In genomic region chr6:16316741-16317251, GRCh38 we compare ENCODE assay signal across 9 cellular contexts.
DNase-seq lines count a peak whose midpoint lies in the region; ATAC-seq, FAIRE-seq and TF ChIP-seq lines count a peak whose summit lies in the region.
"Had no signal": no experiment of that assay in that cellular context is flagged by ENCODE, and none has a peak within 500 bp of the region (broad histone marks: within the 10 kb centered on the region; RNA-seq: fewer than 3 reads in every experiment).

No MANE protein-coding gene starts in this region.

- H3K36me3 ChIP-seq in SK-N-MC (ENCODE audit: insufficient read depth, low read length) (no peaks in the 10 kb centered on the region), endothelial cell of umbilical vein (ENCODE audit: control insufficient read depth in 2 of 2, extremely low read depth in 1 of 2, insufficient read depth in 2 of 2, low read length in 2 of 2) (no peaks in the 10 kb centered on the region)

- H3K9me3 ChIP-seq in SK-N-MC (ENCODE audit: low read depth, low read length) (no peaks in the 10 kb centered on the region), endothelial cell of umbilical vein (replicated peaks; ENCODE audit: control insufficient read depth, insufficient read depth, low read length) (no peaks in the 10 kb centered on the region)

- no peak overlapping the region for H3K9ac ChIP-seq in SK-N-MC (ENCODE audit: insufficient read length)
- H3K9ac ChIP-seq in endothelial cell of umbilical vein (replicated peaks; ENCODE audit: extremely low read depth, insufficient read depth, low read length) = no peak overlapping the region

- no peak for TF ChIP-seq POLR2A in endothelial cell of umbilical vein (IDR thresholded peaks at IDR 0.05; ENCODE audit: low read depth, low read length)

- H3K4me1 ChIP-seq in endothelial cell of umbilical vein (ENCODE audit: control insufficient read depth, extremely low read depth, insufficient read depth, low read length) = peaks cover 15% of the 10 kb centered on the region

- DNase-seq in DMS 273 (lab: John Stamatoyannopoulos, UW; ENCODE audit: unreplicated experiment) (peak; percentile 66), DMS 273 treated with DMSO at 0.1 percent for 48 hours (lab: John Stamatoyannopoulos, UW) (no peak), HUDEP-2 (lab: John Stamatoyannopoulos, UW; ENCODE audit: unreplicated experiment in 76 of 76) (peak in 39 of 76 experiments; percentile 11 to 72 (median 41)), SK-N-MC (ENCODE audit: low read depth, low spot score) (no peak), endothelial cell of umbilical vein (ENCODE audit: low read depth, low spot score) (peak; percentile 32), progenitor cell of endocrine pancreas (ENCODE audit: low spot score, unreplicated experiment) (no peak)

- H3K27ac ChIP-seq in SK-N-MC = 0 out of 2 replicates have a peak overlapping the region, but pooled peaks have one; percentile 6
- no peak overlapping the region for H3K27ac ChIP-seq in endothelial cell of umbilical vein (ENCODE audit: insufficient read depth, low read depth, low read length)

- H4K20me1 ChIP-seq in endothelial cell of umbilical vein (replicated peaks; ENCODE audit: control insufficient read depth, extremely low read depth, insufficient read depth, low read length) = no peaks in the 10 kb centered on the region

- H3K27me3 Mint-ChIP-seq in progenitor cell of endocrine pancreas = no peaks in the 10 kb centered on the region

- no peak overlapping the region for H2AFZ ChIP-seq in endothelial cell of umbilical vein (ENCODE audit: low read depth, low read length)

- no peaks in the 10 kb centered on the region for H3K9me3 Mint-ChIP-seq in progenitor cell of endocrine pancreas (ENCODE audit: low read depth)

- POLR2A ChIA-PET in endothelial cell of umbilical vein (lab: Charles Lee) = no interaction called here

- peak; percentile 79 for FAIRE-seq in endothelial cell of umbilical vein (lab: Jason Lieb, UNC)
- FAIRE-seq: A204.1 had no signal

- H3K4me2 ChIP-seq in endothelial cell of umbilical vein (ENCODE audit: insufficient read depth, low read length) = no peak overlapping the region

- no TSS peak for BruUV-seq in endothelial cell of umbilical vein (replicated peaks; lab: Mats Ljungman, UMichigan)

- no peak for ATAC-seq in HG02973 (IDR thresholded peaks at IDR 0.05; ENCODE audit: unreplicated experiment)
- no peak for ATAC-seq in HG03354 (IDR thresholded peaks at IDR 0.05; ENCODE audit: poor library complexity, severe bottlenecking, unreplicated experiment)

- H3K4me3 ChIP-seq in SK-N-MC (no peak overlapping the region), endothelial cell of umbilical vein (replicated peaks in 1 of 3; ENCODE audit: insufficient read depth in 1 of 3, low read depth in 1 of 3, low read length in 3 of 3) (no peak overlapping the region)

- intact Hi-C loops in endothelial cell of umbilical vein (cut with micrococcal nuclease) = loop anchor here (1.0 to 2.0 kb wide), 2 partner anchors 15 to 78 kb away; partner anchors contain the start of gene GMPR

- CTCF ChIA-PET in endothelial cell of umbilical vein (lab: Charles Lee) = interaction anchor here (0.9 to 4.9 kb wide), 8 partner anchors 13 to 446 kb away, joined by 3 to 36 read pairs (median 4); no protein-coding TSS in a partner anchor

- H3K27me3 ChIP-seq in endothelial cell of umbilical vein (ENCODE audit: control insufficient read depth in 2 of 2, insufficient read depth in 2 of 2, low read length in 2 of 2) = no peaks in the 10 kb centered on the region

- H3K4me3 Mint-ChIP-seq in progenitor cell of endocrine pancreas (ENCODE audit: low read depth) = no peak overlapping the region

- H3K27ac Mint-ChIP-seq in progenitor cell of endocrine pancreas = no peak overlapping the region

- dilution Hi-C loops in endothelial cell of umbilical vein (cut with MboI; ENCODE audit: extremely low pct_ligation_motif_present, low sequenced_read_pairs) = no loop called here

- no peaks in the 10 kb centered on the region for H3K36me3 Mint-ChIP-seq in progenitor cell of endocrine pancreas (ENCODE audit: insufficient read depth)

- no peaks in the 10 kb centered on the region for H3K79me2 ChIP-seq in endothelial cell of umbilical vein (ENCODE audit: control insufficient read depth, insufficient read depth, low read length)

- TF ChIP-seq CTCF in endothelial cell of umbilical vein (IDR thresholded peaks at IDR 0.05; ENCODE audit: extremely low read depth in 1 of 2, insufficient read depth in 1 of 2, low read depth in 1 of 2, low read length in 2 of 2) = peak; percentile 59 to 76
- TF ChIP-seq CTCF in progenitor cell of endocrine pancreas (IDR thresholded peaks at IDR 0.05; ENCODE audit: unreplicated experiment) = peak; percentile 81

- H3K4me1 Mint-ChIP-seq in progenitor cell of endocrine pancreas (ENCODE audit: low read depth) = peaks cover 4% of the 10 kb centered on the region

- no peaks in the 10 kb centered on the region for H3K9me1 ChIP-seq in endothelial cell of umbilical vein (replicated peaks; ENCODE audit: control insufficient read depth, extremely low read depth, insufficient read depth, low read length)

TF ChIP-seq in endothelial cell of umbilical vein, 7 proteins besides CTCF, POLR2A, EP300 and RAD21:
- TF ChIP-seq GATA2 (IDR thresholded peaks at IDR 0.05; ENCODE audit: insufficient read depth, insufficient read length, low read depth, low read length) = no peak
- no peak for TF ChIP-seq FOS (IDR thresholded peaks at IDR 0.05; ENCODE audit: borderline replicate concordance, insufficient read depth, low read length)
- no peak for TF ChIP-seq JUN (IDR thresholded peaks at IDR 0.05; ENCODE audit: borderline replicate concordance, insufficient read depth, insufficient read length, low read depth)
- TF ChIP-seq, protein P1, sequence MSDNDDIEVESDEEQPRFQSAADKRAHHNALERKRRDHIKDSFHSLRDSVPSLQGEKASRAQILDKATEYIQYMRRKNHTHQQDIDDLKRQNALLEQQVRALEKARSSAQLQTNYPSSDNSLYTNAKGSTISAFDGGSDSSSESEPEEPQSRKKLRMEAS (IDR thresholded peaks at IDR 0.05; ENCODE audit: insufficient read depth, insufficient read length) = no peak
- no peak for TF ChIP-seq POLR2AphosphoS5 (IDR thresholded peaks at IDR 0.05; ENCODE audit: insufficient read depth, low read depth, low read length)
- TF ChIP-seq EZH2 (IDR thresholded peaks at IDR 0.05; ENCODE audit: borderline replicate concordance, low read depth, low read length, severe bottlenecking) = no peak
- TF ChIP-seq MYC (IDR thresholded peaks at IDR 0.05; ENCODE audit: low read depth, low read length) = no peak

Comparison
In these comparisons a context has a peak if more than half of its experiments do, and no peak if none do; other contexts are left out.
1. DNase-seq: peak in DMS 273 (single experiment), HUDEP-2 (39 of 76) and endothelial cell of umbilical vein (single experiment); none in DMS 273 treated with DMSO at 0.1 percent for 48 hours (single experiment), SK-N-MC (single experiment) and progenitor cell of endocrine pancreas (single experiment).